In genomic region chr4:1337376-1337831, GRCh38 we compare ENCODE assay signal across 9 cellular contexts. TPM values are rescaled to one million over a fixed set of nuclear protein-coding genes. Genes with fewer than 3 reads are reported as not detected.
DNase-seq lines count a peak whose midpoint lies in the region; ATAC-seq, FAIRE-seq and TF ChIP-seq lines count a peak whose summit lies in the region.
"Had no signal": no experiment of that assay in that cellular context is flagged by ENCODE, and none has a peak within 500 bp of the region (broad histone marks: within the 10 kb centered on the region; RNA-seq: fewer than 3 reads in every experiment).

No MANE protein-coding gene starts in this region.

- H3K27me3 ChIP-seq in bronchial epithelial cell (ENCODE audit: control insufficient read depth, insufficient read depth, low read length), result no peaks in the 10 kb centered on the region
- H3K27me3 ChIP-seq in gastrocnemius medialis, result no peaks in the 10 kb centered on the region

- intact Hi-C loops in CD14-positive monocyte (cut with micrococcal nuclease) (no loop called here), gastrocnemius medialis (cut with DNase I; ENCODE audit: low total_unique reads) (no loop called here)

- no peaks in the 10 kb centered on the region for H3K9me3 ChIP-seq in T-helper 17 cell (ENCODE audit: control insufficient read depth, low read length, poor library complexity, severe bottlenecking)
- no peaks in the 10 kb centered on the region for H3K9me3 ChIP-seq in gastrocnemius medialis

- FAIRE-seq in bronchial epithelial cell (lab: Jason Lieb, UNC), result peak; percentile 68

- H3K27ac ChIP-seq in gastrocnemius medialis, result no peak overlapping the region

- H3K4me3 Mint-ChIP-seq in CD14-positive monocyte (no peak overlapping the region), T-helper 17 cell (peak overlapping the region; percentile 39)

- in situ Hi-C loops in gastrocnemius medialis (cut with MboI; ENCODE audit: low sequenced_read_pairs in 4 of 4), result no loop called here

- TF ChIP-seq POLR2A in gastrocnemius medialis (IDR thresholded peaks at IDR 0.05), result no peak

- peak; percentile 77 for DNase-seq in CD14-positive monocyte (ENCODE audit: low spot score)
- DNase-seq in T-helper 17 cell, result no peak
- DNase-seq in bronchial epithelial cell (ENCODE audit: low read depth), result no peak
- DNase-seq in stimulated activated CD4-positive, alpha-beta T cell treated with anti-CD3 and anti-CD28 coated beads, Interleukin-12 subunit alpha, Interleukin-12 subunit beta, amount 100 ng/mL, for 24 hours (ENCODE audit: low read depth in 2 of 2), result peak; percentile 45 to 53
- no peak for DNase-seq in Ammon's horn (ENCODE audit: low spot score)
- no peak for DNase-seq in gastrocnemius medialis
- DNase-seq in GM19238 (ENCODE audit: insufficient read length, low spot score), result no peak
- DNase-seq: NCI-H2081 treated with DMSO at 0.1 percent for 48 hours had no signal

- H3K27me3 Mint-ChIP-seq in CD14-positive monocyte (ENCODE audit: low read depth in 3 of 3) (peaks cover 0 to 2% (median 2%) of the 10 kb centered on the region in 3 donors), T-helper 17 cell (no peaks in the 10 kb centered on the region)

- H3K4me3 ChIP-seq in bronchial epithelial cell (ENCODE audit: low read depth, low read length) (no peak overlapping the region), gastrocnemius medialis (no peak overlapping the region)

- peak overlapping the region; percentile 78 to 89 (median 87) for H3K27ac Mint-ChIP-seq in CD14-positive monocyte
- H3K27ac Mint-ChIP-seq in T-helper 17 cell, result peak overlapping the region; percentile 75

- peaks cover 60 to 80% of the 10 kb centered on the region in 2 donors for H3K36me3 Mint-ChIP-seq in CD14-positive monocyte
- peaks cover 11% of the 10 kb centered on the region for H3K36me3 Mint-ChIP-seq in T-helper 17 cell (ENCODE audit: low read depth)

- no peak for TF ChIP-seq CTCF in CD14-positive monocyte (IDR thresholded peaks at IDR 0.05)
- no peak for TF ChIP-seq CTCF in bronchial epithelial cell (IDR thresholded peaks at IDR 0.05; ENCODE audit: insufficient read depth, low read length, severe bottlenecking)
- no peak for TF ChIP-seq CTCF in gastrocnemius medialis (IDR thresholded peaks at IDR 0.05 in 4 of 5, conservative IDR thresholded peaks at IDR 0.05 in 1 of 5)

- H3K36me3 ChIP-seq in bronchial epithelial cell (ENCODE audit: control insufficient read depth, insufficient read depth, low read length) (peaks cover 46% of the 10 kb centered on the region), gastrocnemius medialis (peaks cover 6 to 55% of the 10 kb centered on the region in 2 donors)

- no peak for ATAC-seq in T-helper 17 cell
- no peak for ATAC-seq in gastrocnemius medialis
- ATAC-seq in HG02870 (IDR thresholded peaks at IDR 0.05; ENCODE audit: unreplicated experiment), result no peak

- peaks cover 16% of the 10 kb centered on the region for H3K4me1 Mint-ChIP-seq in CD14-positive monocyte
- H3K4me1 Mint-ChIP-seq in T-helper 17 cell, result peaks cover 2% of the 10 kb centered on the region

- no peaks in the 10 kb centered on the region for H3K4me1 ChIP-seq in gastrocnemius medialis

- H3K9me3 Mint-ChIP-seq in CD14-positive monocyte, result peaks cover 33 to 55% (median 49%) of the 10 kb centered on the region in 7 donors

RNA-seq across cellular contexts. Expression of gene UVSSA, which starts 9.6 kb away (rescaled TPM):
- 1 to 10 TPM; 2.6 to 4.8 TPM for polyA plus RNA-seq in CD14-positive monocyte
- total RNA-seq in T-helper 17 cell (10 to 100 TPM; 36.0 to 37.1 TPM), bronchial epithelial cell (6.9 and 8.2 TPM in 2 replicates), gastrocnemius medialis (10 to 100 TPM in 3 of 4 donors, 1 to 10 TPM in 1; 8.5 to 13.2 (median 12.3) TPM)

RNA-seq across cellular contexts. Expression of gene MAEA, which starts 47.7 kb away (rescaled TPM):
- 10 to 100 TPM; 34.3 to 37.7 TPM for polyA plus RNA-seq in CD14-positive monocyte
- total RNA-seq in T-helper 17 cell, result 10 to 100 TPM; 46.9 to 75.8 TPM
- total RNA-seq in bronchial epithelial cell, result 44.8 and 46.1 TPM in 2 replicates
- 10 to 100 TPM; 30.0 to 42.7 (median 34.3) TPM for total RNA-seq in gastrocnemius medialis

Comparison
In these comparisons a context has a peak if more than half of its experiments do, and no peak if none do; other contexts are left out.
1. DNase-seq: peak in CD14-positive monocyte (single experiment) and stimulated activated CD4-positive, alpha-beta T cell treated with anti-CD3 and anti-CD28 coated beads, Interleukin-12 subunit alpha, Interleukin-12 subunit beta, amount 100 ng/mL, for 24 hours (2 of 2); none in T-helper 17 cell (0 of 3), bronchial epithelial cell (single experiment), Ammon's horn (single experiment), gastrocnemius medialis (0 of 2) and GM19238 (single experiment).